In the genomic region with DNA sequence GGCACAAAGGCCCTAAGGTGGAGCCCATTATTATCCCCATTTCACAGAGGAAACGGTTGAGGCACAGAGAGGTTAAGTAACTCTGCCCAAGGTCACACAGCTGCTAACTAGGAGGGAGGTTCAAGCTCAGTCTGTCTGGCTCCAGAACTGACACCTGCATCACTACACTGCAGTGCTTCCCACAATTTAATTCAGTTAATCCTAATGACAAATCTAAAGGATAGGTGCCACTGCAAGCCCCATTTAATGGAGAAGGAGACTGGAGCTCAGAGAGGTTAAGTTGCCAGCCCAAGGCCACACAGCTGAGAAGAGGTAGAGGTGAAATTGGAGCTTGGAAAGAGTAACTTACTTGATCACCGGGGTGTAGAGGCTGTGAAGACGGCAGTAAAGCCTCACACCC, we compare ENCODE assay signal across 21 cellular contexts.
"Had no signal": no experiment of that assay in that cellular context is flagged by ENCODE, and none has a peak within 500 bp of the region (broad histone marks: within the 10 kb centered on the region; RNA-seq: fewer than 3 reads in every experiment).

No MANE protein-coding gene starts in this region.

- H3K4me2 ChIP-seq: hepatocyte had no signal

- H3K4me3 ChIP-seq: body of pancreas, colonic mucosa, esophagus squamous epithelium, hepatocyte, left lung, prostate gland had no signal

- ATAC-seq: body of pancreas; left lung; naive thymus-derived CD4-positive, alpha-beta T cell; right cardiac atrium; T-cell had no signal

- H3K36me3 ChIP-seq: colonic mucosa, prostate gland had no signal

- H3K9me3 Mint-ChIP-seq: activated naive CD4-positive, alpha-beta T cell treated with anti-CD3 and anti-CD28 coated beads, Interleukin-2, amount 50 U/mL, for 24 hours; stimulated activated naive CD8-positive, alpha-beta T cell treated with anti-CD3 and anti-CD28 coated beads, Interleukin-15, Interleukin-2, amounts not matched to agents 100 ng/mL and 50 ng/mL, for 24 hours; T-cell had no signal

- H3K27ac ChIP-seq: body of pancreas, colonic mucosa, esophagus squamous epithelium, hepatocyte, left lung, prostate gland had no signal

- FAIRE-seq: endothelial cell of umbilical vein, keratinocyte, small intestine had no signal

- H3K27ac Mint-ChIP-seq: activated naive CD4-positive, alpha-beta T cell treated with anti-CD3 and anti-CD28 coated beads, Interleukin-2, amount 50 U/mL, for 24 hours; stimulated activated naive CD8-positive, alpha-beta T cell treated with anti-CD3 and anti-CD28 coated beads, Interleukin-15, Interleukin-2, amounts not matched to agents 100 ng/mL and 50 ng/mL, for 24 hours; type B pancreatic cell had no signal

- H3K27me3 ChIP-seq: body of pancreas, colonic mucosa, hepatocyte, left lung had no signal

- H3K4me1 Mint-ChIP-seq: activated naive CD4-positive, alpha-beta T cell treated with anti-CD3 and anti-CD28 coated beads, Interleukin-2, amount 50 U/mL, for 24 hours; T-cell had no signal

- H3K9me3 ChIP-seq: body of pancreas, colonic mucosa, esophagus squamous epithelium, left lung, prostate gland had no signal

- H3K79me2 ChIP-seq: hepatocyte had no signal

- H3K4me3 Mint-ChIP-seq: activated naive CD4-positive, alpha-beta T cell treated with anti-CD3 and anti-CD28 coated beads, Interleukin-2, amount 50 U/mL, for 24 hours; naive thymus-derived CD4-positive, alpha-beta T cell; stimulated activated naive CD8-positive, alpha-beta T cell treated with anti-CD3 and anti-CD28 coated beads, Interleukin-15, Interleukin-2, amounts not matched to agents 100 ng/mL and 50 ng/mL, for 24 hours; T-cell; type B pancreatic cell had no signal

- H2AFZ ChIP-seq: hepatocyte had no signal

- H3K27me3 Mint-ChIP-seq: activated naive CD4-positive, alpha-beta T cell treated with anti-CD3 and anti-CD28 coated beads, Interleukin-2, amount 50 U/mL, for 24 hours; naive thymus-derived CD4-positive, alpha-beta T cell; stimulated activated naive CD8-positive, alpha-beta T cell treated with anti-CD3 and anti-CD28 coated beads, Interleukin-15, Interleukin-2, amounts not matched to agents 100 ng/mL and 50 ng/mL, for 24 hours; T-cell; type B pancreatic cell had no signal

- DNase-seq: activated effector memory CD4-positive, alpha-beta T cell treated with anti-CD3 and anti-CD28 coated beads, Interleukin-2, amount 50 U/mL, for 16 hours; amygdala; body of pancreas; caudate nucleus; esophagus squamous epithelium; left lung; mammary epithelial cell; naive thymus-derived CD4-positive, alpha-beta T cell; stimulated activated CD4-positive, alpha-beta T cell treated with anti-CD3 and anti-CD28 coated beads, Interleukin-4, amount 100 ng/mL, for 4 hours; T-cell; T-helper 9 cell had no signal
